ENCODE assay signal across 30 cellular contexts in the genomic region with DNA sequence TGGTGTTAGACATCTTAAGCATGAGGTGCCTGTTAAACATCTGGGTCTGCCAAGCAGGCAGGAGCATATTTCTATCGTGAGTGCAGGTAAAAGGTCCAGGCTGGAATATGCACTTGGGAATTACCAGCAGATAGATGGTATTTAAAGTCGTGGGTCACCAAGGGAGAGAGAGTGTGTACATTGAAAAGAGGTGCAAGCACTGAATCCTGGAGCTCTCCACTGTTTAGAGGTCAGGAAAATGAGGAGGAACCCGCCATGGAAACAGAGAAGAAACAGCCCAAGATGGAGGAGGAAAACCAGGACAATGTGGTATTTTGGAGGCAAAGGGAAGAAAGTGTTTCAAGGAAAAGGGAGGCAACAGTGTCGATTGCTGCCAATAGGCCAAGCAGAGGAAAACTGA. TPM values are rescaled to one million over a fixed set of nuclear protein-coding genes. Genes with fewer than 3 reads are reported as not detected.
"Had no signal": no experiment of that assay in that cellular context is flagged by ENCODE, and none has a peak within 500 bp of the region (broad histone marks: within the 10 kb centered on the region; RNA-seq: fewer than 3 reads in every experiment).

No MANE protein-coding gene starts in this region.

- H3K36me3 Mint-ChIP-seq: naive B cell; naive thymus-derived CD8-positive, alpha-beta T cell; natural killer cell treated with Interleukin-12 subunit alpha and Interleukin-12 subunit beta and Interleukin-15 and Interleukin-18, amount 100 ng/mL, for 72 hours; stimulated activated memory B cell treated with anti-CD40 and anti-IgM and Interleukin-4, amounts not matched to agents 10 μg/mL and 1 μg/mL and 100 μg/mL, for 72 hours had no signal

- H3K27me3 ChIP-seq: neural progenitor cell, ovary, spleen, thyroid gland, tibial nerve, upper lobe of left lung, vagina had no signal

- H3K79me2 ChIP-seq: parathyroid adenoma had no signal

- H3K4me1 ChIP-seq: neural progenitor cell, parathyroid adenoma, psoas muscle, spleen, tibial nerve, upper lobe of left lung, vagina had no signal

- ATAC-seq: naive thymus-derived CD8-positive, alpha-beta T cell; natural killer cell treated with Interleukin-12 subunit alpha and Interleukin-12 subunit beta and Interleukin-15 and Interleukin-18, amount 100 ng/mL, for 72 hours; psoas muscle; right cardiac atrium; sciatic nerve; stimulated activated memory B cell treated with anti-CD40 and anti-IgM and Interleukin-4, amounts not matched to agents 10 μg/mL and 1 μg/mL and 100 μg/mL, for 72 hours; stimulated activated naive CD8-positive, alpha-beta T cell treated with anti-CD3 and anti-CD28 coated beads, Interleukin-15, amount 100 ng/mL, for 72 hours; stimulated activated naive CD8-positive, alpha-beta T cell treated with anti-CD3 and anti-CD28 coated beads, Interleukin-15, Interleukin-2, amounts not matched to agents 100 U/mL and 50 U/mL, for 24 hours had no signal

- H3K4me2 ChIP-seq: neural progenitor cell, smooth muscle cell had no signal

- H2AFZ ChIP-seq: neural progenitor cell, parathyroid adenoma had no signal

- FAIRE-seq: urothelium cell line had no signal

- H3K4me3 ChIP-seq: neural progenitor cell, ovary, psoas muscle, skin epidermis, smooth muscle cell, spleen, thoracic aorta, thyroid gland, tibial nerve, upper lobe of left lung, vagina had no signal

- H3K27ac Mint-ChIP-seq: naive B cell; naive thymus-derived CD8-positive, alpha-beta T cell; natural killer cell treated with Interleukin-12 subunit alpha and Interleukin-12 subunit beta and Interleukin-15 and Interleukin-18, amount 100 ng/mL, for 72 hours; neural progenitor cell; progenitor cell of endocrine pancreas; stimulated activated memory B cell treated with anti-CD40 and anti-IgM and Interleukin-4, amounts not matched to agents 10 μg/mL and 1 μg/mL and 100 μg/mL, for 72 hours had no signal

- H3K36me3 ChIP-seq: neural progenitor cell, ovary, spleen, thoracic aorta, thyroid gland, tibial nerve, upper lobe of left lung, vagina had no signal

- H3K4me1 Mint-ChIP-seq: naive B cell; naive thymus-derived CD8-positive, alpha-beta T cell; stimulated activated memory B cell treated with anti-CD40 and anti-IgM and Interleukin-4, amounts not matched to agents 10 μg/mL and 1 μg/mL and 100 μg/mL, for 72 hours; stimulated activated naive CD8-positive, alpha-beta T cell treated with anti-CD3 and anti-CD28 coated beads, Interleukin-15, amount 100 ng/mL, for 72 hours had no signal

- H3K4me3 Mint-ChIP-seq: naive B cell; naive thymus-derived CD8-positive, alpha-beta T cell; natural killer cell treated with Interleukin-12 subunit alpha and Interleukin-12 subunit beta and Interleukin-15 and Interleukin-18, amount 100 ng/mL, for 72 hours; neural progenitor cell; stimulated activated memory B cell treated with anti-CD40 and anti-IgM and Interleukin-4, amounts not matched to agents 10 μg/mL and 1 μg/mL and 100 μg/mL, for 72 hours; stimulated activated naive CD8-positive, alpha-beta T cell treated with anti-CD3 and anti-CD28 coated beads, Interleukin-15, amount 100 ng/mL, for 72 hours had no signal

- H3K9me3 ChIP-seq: ovary, psoas muscle, spleen, thoracic aorta, thyroid gland, tibial nerve, upper lobe of left lung, vagina had no signal

- H3K27me3 Mint-ChIP-seq: naive B cell; progenitor cell of endocrine pancreas; stimulated activated memory B cell treated with anti-CD40 and anti-IgM and Interleukin-4, amounts not matched to agents 10 μg/mL and 1 μg/mL and 100 μg/mL, for 72 hours; stimulated activated naive CD8-positive, alpha-beta T cell treated with anti-CD3 and anti-CD28 coated beads, Interleukin-15, amount 100 ng/mL, for 72 hours had no signal

- DNase-seq: naive B cell; naive thymus-derived CD8-positive, alpha-beta T cell; occipital lobe; ovary; posterior cingulate gyrus; psoas muscle; right cardiac atrium; spleen; stimulated activated CD4-positive, alpha-beta T cell treated with anti-CD3 and anti-CD28 coated beads, Interleukin-12 subunit alpha, Interleukin-12 subunit beta, amount 100 ng/mL, for 4 hours; stimulated activated CD4-positive, alpha-beta T cell treated with anti-CD3 and anti-CD28 coated beads, Interleukin-1b, Interleukin-23, amount 100 ng/mL, for 48 hours; stimulated activated CD4-positive, alpha-beta T cell treated with anti-CD3 and anti-CD28 coated beads, Interleukin-4, amount 100 ng/mL, for 1 hour; stimulated activated CD4-positive, alpha-beta T cell treated with anti-CD3 and anti-CD28 coated beads, Interleukin-4, amount 100 ng/mL, for 4 hours; stimulated activated CD8-positive, alpha-beta memory T cell treated with anti-CD3 and anti-CD28 coated beads, Interleukin-4, amount 100 ng/mL, for 48 hours; stimulated activated naive CD4-positive, alpha-beta T cell; stimulated activated naive CD8-positive, alpha-beta T cell treated with anti-CD3 and anti-CD28 coated beads, Interleukin-15, amount 100 ng/mL, for 72 hours; stimulated activated naive CD8-positive, alpha-beta T cell treated with anti-CD3 and anti-CD28 coated beads, Interleukin-15, Interleukin-2, amounts not matched to agents 100 U/mL and 50 U/mL, for 24 hours; thyroid gland; upper lobe of left lung had no signal

- H3K27ac ChIP-seq: neural progenitor cell, ovary, parathyroid adenoma, psoas muscle, skin epidermis, spleen, thoracic aorta, thyroid gland, tibial nerve, upper lobe of left lung, vagina had no signal

- H3K9ac ChIP-seq: neural progenitor cell, parathyroid adenoma had no signal

- H3K9me3 Mint-ChIP-seq: naive B cell; naive thymus-derived CD8-positive, alpha-beta T cell; natural killer cell treated with Interleukin-12 subunit alpha and Interleukin-12 subunit beta and Interleukin-15 and Interleukin-18, amount 100 ng/mL, for 72 hours; neural progenitor cell; stimulated activated memory B cell treated with anti-CD40 and anti-IgM and Interleukin-4, amounts not matched to agents 10 μg/mL and 1 μg/mL and 100 μg/mL, for 72 hours; stimulated activated naive CD8-positive, alpha-beta T cell treated with anti-CD3 and anti-CD28 coated beads, Interleukin-15, amount 100 ng/mL, for 72 hours had no signal

RNA-seq across cellular contexts. Expression of a gene that starts 46.4 kb away (rescaled TPM):
- polyA plus RNA-seq: naive thymus-derived CD8-positive, alpha-beta T cell had no signal
